In genomic region chr19:39129116-39129515, GRCh38 we compare ENCODE assay signal across 27 cellular contexts. TPM values are rescaled to one million over a fixed set of nuclear protein-coding genes. Genes with fewer than 3 reads are reported as not detected.
A peak's percentile ranks its signal among the peaks of the same experiment; 100 is the strongest.
DNase-seq lines count a peak whose midpoint lies in the region; ATAC-seq and TF ChIP-seq lines count a peak whose summit lies in the region.
"Had no signal": no experiment of that assay in that cellular context is flagged by ENCODE, and none has a peak within 500 bp of the region (broad histone marks: within the 10 kb centered on the region; RNA-seq: fewer than 3 reads in every experiment).

No MANE protein-coding gene starts in this region.

- DNase-seq in glutamatergic neuron (no peak), tibial nerve (ENCODE audit: low spot score in 2 of 2) (no peak), chondrocyte (ENCODE audit: low spot score) (no peak), foreskin melanocyte (no peak), DMS153 (lab: John Stamatoyannopoulos, UW) (no peak)
- DNase-seq: activated CD4-positive, alpha-beta T cell treated with anti-CD3 and anti-CD28 coated beads, Interleukin-2, amount 50 U/mL, for 48 hours; activated CD8-positive, alpha-beta memory T cell treated with anti-CD3 and anti-CD28 coated beads, Interleukin-2, amount 50 U/mL, for 4 hours; activated naive CD4-positive, alpha-beta T cell; BE2C; DND-41; gastrocnemius medialis; GF-D8; kidney glomerular epithelial cell; NCI-H146; NCI-H2107; SK-N-SH; stimulated activated naive B cell treated with anti-CD40 and anti-IgM and Interleukin-4, amounts not matched to agents 10 μg/mL and 1 μg/mL and 100 μg/mL, for 72 hours; uterus had no signal

- H3K4me1 Mint-ChIP-seq in glutamatergic neuron (ENCODE audit: low read depth, unreplicated experiment) (peaks cover 49% of the 10 kb centered on the region), chondrocyte (ENCODE audit: low read depth) (peaks cover 46% of the 10 kb centered on the region)

- H3K4me2 ChIP-seq in BLaER1 treated with 17β-estradiol and CSF1 and Interleukin-3, amounts not matched to agents 10 nM and 100 nM, result peak overlapping the region in 8 of 11 experiments; percentile 15 to 99 (median 96); a peak in 13 of 22 replicates
- peak overlapping the region; percentile 94 for H3K4me2 ChIP-seq in Loucy (ENCODE audit: low read depth, low read length, poor library complexity, severe bottlenecking)
- H3K4me2 ChIP-seq: SK-N-SH had no signal

- no peaks in the 10 kb centered on the region for H3K9me2 ChIP-seq in Loucy (replicated peaks; ENCODE audit: low read depth, low read length)
- H3K9me2 ChIP-seq: SK-N-SH had no signal

- no peak overlapping the region for H2AFZ ChIP-seq in Loucy (ENCODE audit: low read length)

- WGBS in tibial nerve, 2 donors, result 87 to 90% methylated on average over 11 of the region's 11 CpGs

- H3K4me3 ChIP-seq in BLaER1 treated with 17β-estradiol and CSF1 and Interleukin-3, amounts not matched to agents 10 nM and 100 nM, result no peak overlapping the region
- H3K4me3 ChIP-seq in Loucy (ENCODE audit: low read length, poor library complexity, severe bottlenecking) (peak overlapping the region; percentile 94), tibial nerve (no peak overlapping the region)
- H3K4me3 ChIP-seq: gastrocnemius medialis, lung, pancreas, skin epidermis, uterus had no signal

- no peak for TF ChIP-seq EP300 in tibial nerve (IDR thresholded peaks at IDR 0.05)

- no peak for ATAC-seq in GM19324 (IDR thresholded peaks at IDR 0.05; ENCODE audit: low FRiP score, unreplicated experiment)
- ATAC-seq: gastrocnemius medialis; HCT116; pancreas; stimulated activated naive B cell treated with anti-CD40 and anti-IgM and Interleukin-4, amounts not matched to agents 10 μg/mL and 1 μg/mL and 100 μg/mL, for 72 hours had no signal

- H3K9me3 Mint-ChIP-seq in glutamatergic neuron (ENCODE audit: unreplicated experiment), result peaks cover 14% of the 10 kb centered on the region
- H3K9me3 Mint-ChIP-seq in chondrocyte (ENCODE audit: low read depth), result no peaks in the 10 kb centered on the region
- H3K9me3 Mint-ChIP-seq: stimulated activated naive B cell treated with anti-CD40 and anti-IgM and Interleukin-4, amounts not matched to agents 10 μg/mL and 1 μg/mL and 100 μg/mL, for 72 hours had no signal

- peaks cover 81% of the 10 kb centered on the region for H3K79me2 ChIP-seq in Loucy (ENCODE audit: insufficient read depth, low read length)

- H3K27ac Mint-ChIP-seq in glutamatergic neuron (ENCODE audit: unreplicated experiment) (peak overlapping the region; percentile 82), chondrocyte (ENCODE audit: unreplicated experiment) (no peak overlapping the region)

- H3K9ac ChIP-seq in BLaER1 treated with 17β-estradiol and CSF1 and Interleukin-3, amounts not matched to agents 10 nM and 100 nM, result peak overlapping the region in 3 of 11 experiments; percentile 5 to 37 (median 5); a peak in 1 of 22 replicates
- H3K9ac ChIP-seq in Loucy (ENCODE audit: low read depth, low read length, poor library complexity, severe bottlenecking), result peak overlapping the region; percentile 94
- H3K9ac ChIP-seq: SK-N-SH had no signal

- no peaks in the 10 kb centered on the region for H3K36me3 ChIP-seq in BLaER1 treated with 17β-estradiol and CSF1 and Interleukin-3, amounts not matched to agents 10 nM and 100 nM
- H3K36me3 ChIP-seq in Loucy (ENCODE audit: insufficient read depth, low read length) (no peaks in the 10 kb centered on the region), tibial nerve (no peaks in the 10 kb centered on the region)
- H3K36me3 ChIP-seq: BE2C, gastrocnemius medialis, pancreas, uterus had no signal

- peak overlapping the region; percentile 30 for H3K4me3 Mint-ChIP-seq in glutamatergic neuron (ENCODE audit: unreplicated experiment)
- H3K4me3 Mint-ChIP-seq in chondrocyte (ENCODE audit: unreplicated experiment), result no peak overlapping the region
- H3K4me3 Mint-ChIP-seq: stimulated activated naive B cell treated with anti-CD40 and anti-IgM and Interleukin-4, amounts not matched to agents 10 μg/mL and 1 μg/mL and 100 μg/mL, for 72 hours had no signal

- H4K20me1 ChIP-seq in BLaER1 treated with 17β-estradiol and CSF1 and Interleukin-3, amounts not matched to agents 10 nM and 100 nM, result peaks cover 6 to 75% (median 67%) of the 10 kb centered on the region in 11 experiments; a peak in 21 of 22 replicates
- H4K20me1 ChIP-seq in Loucy (ENCODE audit: insufficient read depth, low read length, poor library complexity, severe bottlenecking), result peaks cover 40% of the 10 kb centered on the region

- no peaks in the 10 kb centered on the region for H3K9me3 ChIP-seq in BLaER1 treated with 17β-estradiol and CSF1 and Interleukin-3, amounts not matched to agents 10 nM and 100 nM (replicated peaks in 1 of 11)
- no peaks in the 10 kb centered on the region for H3K9me3 ChIP-seq in Loucy (ENCODE audit: insufficient read depth, low read depth, low read length)
- no peaks in the 10 kb centered on the region for H3K9me3 ChIP-seq in tibial nerve
- H3K9me3 ChIP-seq: BE2C, gastrocnemius medialis, pancreas, SK-N-SH, uterus had no signal

- H3K4me1 ChIP-seq in BLaER1 treated with 17β-estradiol and CSF1 and Interleukin-3, amounts not matched to agents 10 nM and 100 nM, result peaks cover 47 to 86% (median 80%) of the 10 kb centered on the region in 10 experiments
- peaks cover 40% of the 10 kb centered on the region for H3K4me1 ChIP-seq in Loucy (ENCODE audit: insufficient read depth, low read length, poor library complexity, severe bottlenecking)
- peaks cover 0 to 90% (median 52%) of the 10 kb centered on the region in 4 donors for H3K4me1 ChIP-seq in tibial nerve

- TF ChIP-seq CTCF in Loucy (conservative IDR thresholded peaks at IDR 0.05; ENCODE audit: low read length) (no peak), glutamatergic neuron (IDR thresholded peaks at IDR 0.05; ENCODE audit: partially characterized antibody, unreplicated experiment) (no peak), tibial nerve (IDR thresholded peaks at IDR 0.05) (no peak), chondrocyte (IDR thresholded peaks at IDR 0.05) (no peak)

- no peaks in the 10 kb centered on the region for H3F3A ChIP-seq in Loucy (ENCODE audit: low read depth)

- TF ChIP-seq POLR2A in tibial nerve (IDR thresholded peaks at IDR 0.05), result no peak

- no peak overlapping the region for H3K27ac ChIP-seq in BLaER1 treated with 17β-estradiol and CSF1 and Interleukin-3, amounts not matched to agents 10 nM and 100 nM
- peak overlapping the region in 3 of 4 donors; percentile 20 to 94 (median 34) for H3K27ac ChIP-seq in tibial nerve
- H3K27ac ChIP-seq: gastrocnemius medialis had no signal

- H3K36me3 Mint-ChIP-seq in glutamatergic neuron (ENCODE audit: unreplicated experiment) (no peaks in the 10 kb centered on the region), chondrocyte (ENCODE audit: low read depth) (peaks cover 1% of the 10 kb centered on the region)

- peaks cover 6% of the 10 kb centered on the region for H3K27me3 Mint-ChIP-seq in glutamatergic neuron (ENCODE audit: unreplicated experiment)
- no peaks in the 10 kb centered on the region for H3K27me3 Mint-ChIP-seq in chondrocyte (ENCODE audit: low read depth)
- H3K27me3 Mint-ChIP-seq: stimulated activated naive B cell treated with anti-CD40 and anti-IgM and Interleukin-4, amounts not matched to agents 10 μg/mL and 1 μg/mL and 100 μg/mL, for 72 hours had no signal

- H3K27me3 ChIP-seq in BLaER1 treated with 17β-estradiol and CSF1 and Interleukin-3, amounts not matched to agents 10 nM and 100 nM, result no peaks in the 10 kb centered on the region
- H3K27me3 ChIP-seq in Loucy (ENCODE audit: insufficient read depth, low read length, poor library complexity, severe bottlenecking) (no peaks in the 10 kb centered on the region), tibial nerve (no peaks in the 10 kb centered on the region)
- H3K27me3 ChIP-seq: BE2C, gastrocnemius medialis, pancreas, uterus had no signal

RNA-seq across cellular contexts. Expression of gene PAK4, which starts 3.5 kb away (rescaled TPM):
- total RNA-seq in glutamatergic neuron (ENCODE audit: unreplicated experiment) (52.5 TPM), tibial nerve (10 to 100 TPM; 22.9 to 45.1 (median 32.3) TPM), chondrocyte (12.3 to 16.7 TPM (median 14.4 TPM) in 3 replicates)

RNA-seq across cellular contexts. Expression of gene ACP7, which starts 44.9 kb away (rescaled TPM):
- total RNA-seq in glutamatergic neuron (ENCODE audit: unreplicated experiment) (not detected), tibial nerve (1 to 10 TPM in 3 of 4 donors, under 1 TPM in 1; 0.90 to 3.1 (median 1.6) TPM), chondrocyte (not detected in 3 replicates)
- total RNA-seq: dermis microvascular lymphatic vessel endothelial cell; gastrocnemius medialis; lung; T-helper 1 cell treated with Interleukin-12 subunit alpha and Interleukin-12 subunit beta and Interleukin-4 antibody, amounts not matched to agents 30 ng/mL and 1 ng/mL, for 36 hours had no signal

Comparison
In these comparisons a context has a peak if more than half of its experiments do, and no peak if none do; other contexts are left out.
1. H3K27ac ChIP-seq: peak in tibial nerve (3 of 4); none in BLaER1 treated with 17β-estradiol and CSF1 and Interleukin-3, amounts not matched to agents 10 nM and 100 nM (0 of 11).